ENCODE assay signal across 14 cellular contexts in the genomic region with DNA sequence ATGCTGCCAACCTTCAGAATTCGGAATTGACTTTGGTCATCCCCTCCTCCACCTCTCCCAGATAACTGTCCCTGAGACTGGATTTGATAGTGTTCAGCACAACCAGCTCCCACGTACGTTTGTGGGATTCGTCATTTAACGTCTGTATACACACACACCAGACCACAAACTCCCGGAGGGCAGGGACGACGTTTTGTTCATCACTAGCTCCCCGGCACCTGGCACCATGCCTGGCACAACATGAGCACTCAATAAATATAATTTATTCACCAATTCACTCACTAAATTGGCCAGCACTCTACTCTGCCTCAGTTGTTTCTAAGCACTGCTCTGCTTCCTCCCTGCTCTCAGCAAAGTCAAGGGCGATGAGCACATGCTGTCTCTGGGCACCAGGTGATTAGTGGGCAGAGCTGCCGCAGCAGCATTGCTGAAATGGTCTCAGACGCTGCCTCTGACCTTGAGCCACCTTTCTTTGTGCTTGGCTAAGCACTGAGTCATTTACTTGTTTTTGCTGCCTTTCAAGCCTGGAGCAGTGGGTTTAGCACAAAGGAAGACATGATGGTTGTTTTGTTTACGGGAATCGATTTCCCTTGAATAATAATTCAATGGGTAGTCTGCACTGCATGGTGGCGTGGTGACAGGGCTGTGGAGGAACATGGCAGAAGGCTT. TPM values are rescaled to one million over a fixed set of nuclear protein-coding genes. Genes with fewer than 3 reads are reported as not detected.
DNase-seq lines count a peak whose midpoint lies in the region; ATAC-seq, FAIRE-seq and TF ChIP-seq lines count a peak whose summit lies in the region.
"Had no signal": no experiment of that assay in that cellular context is flagged by ENCODE, and none has a peak within 500 bp of the region (broad histone marks: within the 10 kb centered on the region; RNA-seq: fewer than 3 reads in every experiment).

No MANE protein-coding gene starts in this region.

- no peak overlapping the region for H2BK120ac ChIP-seq in H9 (ENCODE audit: low read depth, low read length, poor library complexity, severe bottlenecking)

- H3K27me3 Mint-ChIP-seq in H9 (ENCODE audit: low read depth) = peaks cover 4% of the 10 kb centered on the region
- H3K27me3 Mint-ChIP-seq: activated naive CD4-positive, alpha-beta T cell treated with anti-CD3 and anti-CD28 coated beads, Interleukin-2, amount 50 U/mL, for 24 hours had no signal

- no peak for TF ChIP-seq POLR2A in GM12892 (IDR thresholded peaks at IDR 0.05; ENCODE audit: low read depth, low read length)

- no peak overlapping the region for H4K91ac ChIP-seq in H9 (ENCODE audit: insufficient read length, low read depth, low read length)

- no peak overlapping the region for H4K8ac ChIP-seq in H9 (replicated peaks; ENCODE audit: insufficient read length, low read depth, low read length)

- H3K18ac ChIP-seq in H9 (ENCODE audit: insufficient read length, low read depth, low read length) = no peak overlapping the region

- no peak overlapping the region for H2BK20ac ChIP-seq in H9 (ENCODE audit: low read depth, low read length, poor library complexity, severe bottlenecking)

- no peak overlapping the region for H3K4ac ChIP-seq in H9 (ENCODE audit: low read depth, low read length)

- DNase-seq in Caki2 (ENCODE audit: low read depth) = peak; percentile 90
- no peak for DNase-seq in Karpas-422
- peak; percentile 24 to 53 for DNase-seq in SJSA1 (ENCODE audit: low read depth in 1 of 2, low spot score in 2 of 2)
- DNase-seq in kidney tubule cell (ENCODE audit: low spot score) = peak; percentile 92
- DNase-seq in hepatocyte (ENCODE audit: low spot score) = no peak
- DNase-seq in GM12892 (ENCODE audit: insufficient read length) = no peak
- no peak for DNase-seq in H9
- DNase-seq: activated CD8-positive, alpha-beta memory T cell treated with anti-CD3 and anti-CD28 coated beads, Interleukin-2, amount 10 ng/mL, durations not matched to agents 7 days and 5 days had no signal

- H3K14ac ChIP-seq in H9 (ENCODE audit: insufficient read depth, low read length) = no peak overlapping the region

- H3K23ac ChIP-seq in H9 (ENCODE audit: insufficient read length, low read depth, low read length) = no peak overlapping the region

- H3K9ac ChIP-seq in Karpas-422 (ENCODE audit: low read length) (no peak overlapping the region), H9 (ENCODE audit: extremely low read depth, insufficient read length, low read length) (no peak overlapping the region)
- H3K9ac ChIP-seq: KMS-11 had no signal

- H2BK5ac ChIP-seq in H9 (ENCODE audit: insufficient read length, low read length) = no peak overlapping the region

- H3K4me1 Mint-ChIP-seq in H9 = peaks cover 20 to 21% of the 10 kb centered on the region in 2 experiments; a peak in 3 of 4 replicates

- H3K4me1 ChIP-seq in Karpas-422 (ENCODE audit: low read length) (peaks cover 72% of the 10 kb centered on the region), SJSA1 (replicated peaks) (peaks cover 12% of the 10 kb centered on the region), hepatocyte (ENCODE audit: insufficient read depth) (no peaks in the 10 kb centered on the region), H9 (ENCODE audit: insufficient read depth, low read length) (no peaks in the 10 kb centered on the region; the same call in 1 of the 2 replicates)

- TF ChIP-seq CTCF in hepatocyte (IDR thresholded peaks at IDR 0.05; ENCODE audit: poor library complexity) (no peak), H9 (conservative IDR thresholded peaks at IDR 0.05) (no peak)

- H2AFZ ChIP-seq in Karpas-422 (ENCODE audit: low read length) (no peak overlapping the region), hepatocyte (no peak overlapping the region), H9 (ENCODE audit: low read length) (no peak overlapping the region)

- in situ Hi-C loops in Caki2 (cut with HindIII; ENCODE audit: low pct_unique_long_range_greater_than_20kb, low sequenced_read_pairs) = no loop called here

- no peaks in the 10 kb centered on the region; a peak in 1 of 5 replicates for H3K9me3 Mint-ChIP-seq in H9
- H3K9me3 Mint-ChIP-seq: activated naive CD4-positive, alpha-beta T cell treated with anti-CD3 and anti-CD28 coated beads, Interleukin-2, amount 50 U/mL, for 24 hours had no signal

- peak overlapping the region in 1 of 3 experiments; percentile 26; a peak in 1 of 7 replicates for H3K27ac Mint-ChIP-seq in H9
- H3K27ac Mint-ChIP-seq: activated CD8-positive, alpha-beta memory T cell treated with anti-CD3 and anti-CD28 coated beads, Interleukin-2, amount 10 ng/mL, durations not matched to agents 7 days and 5 days; activated naive CD4-positive, alpha-beta T cell treated with anti-CD3 and anti-CD28 coated beads, Interleukin-2, amount 50 U/mL, for 24 hours had no signal

- H3K4me3 ChIP-seq in Karpas-422 (ENCODE audit: low read length) (no peak overlapping the region), SJSA1 (no peak overlapping the region), hepatocyte (no peak overlapping the region)
- H3K4me3 ChIP-seq: sigmoid colon had no signal

- H3K36me3 Mint-ChIP-seq in H9 (ENCODE audit: insufficient read depth in 1 of 3, low read depth in 3 of 3) = no peaks in the 10 kb centered on the region
- H3K36me3 Mint-ChIP-seq: activated CD8-positive, alpha-beta memory T cell treated with anti-CD3 and anti-CD28 coated beads, Interleukin-2, amount 10 ng/mL, durations not matched to agents 7 days and 5 days had no signal

- H3K79me2 ChIP-seq in Karpas-422 (ENCODE audit: low read length) = no peaks in the 10 kb centered on the region
- no peaks in the 10 kb centered on the region for H3K79me2 ChIP-seq in hepatocyte
- no peaks in the 10 kb centered on the region for H3K79me2 ChIP-seq in H9 (ENCODE audit: insufficient read depth, low read length)

- no peaks in the 10 kb centered on the region for H3K23me2 ChIP-seq in H9 (ENCODE audit: insufficient read length, low read depth, low read length, poor library complexity, severe bottlenecking)

- H3K4me2 ChIP-seq in Karpas-422 (ENCODE audit: low read depth, low read length, poor library complexity, severe bottlenecking) (peak overlapping the region; percentile 21), hepatocyte (no peak overlapping the region), H9 (ENCODE audit: insufficient read depth, insufficient read length, low read length) (no peak overlapping the region)
- H3K4me2 ChIP-seq: KMS-11 had no signal

- H3T11ph ChIP-seq in H9 (ENCODE audit: low read length) = no peak overlapping the region

- no peak overlapping the region for H4K5ac ChIP-seq in H9 (ENCODE audit: insufficient read length, low read depth, low read length)

- H4K20me1 ChIP-seq in Karpas-422 (ENCODE audit: insufficient read depth, low read depth, low read length) (no peaks in the 10 kb centered on the region), hepatocyte (ENCODE audit: insufficient read depth, poor library complexity, severe bottlenecking) (no peaks in the 10 kb centered on the region), H9 (ENCODE audit: control insufficient read depth, insufficient read depth, insufficient read length) (no peaks in the 10 kb centered on the region)

- no peaks in the 10 kb centered on the region for H3K79me1 ChIP-seq in H9 (ENCODE audit: insufficient read depth, low read depth, low read length, poor library complexity, severe bottlenecking)

- no peak overlapping the region for H3K56ac ChIP-seq in H9 (ENCODE audit: insufficient read length, low read depth, low read length)

- no peak overlapping the region for H2AK5ac ChIP-seq in H9 (ENCODE audit: insufficient read length, low read length)

- H3K27me3 ChIP-seq in Karpas-422 (ENCODE audit: low read length) (no peaks in the 10 kb centered on the region), SJSA1 (replicated peaks) (no peaks in the 10 kb centered on the region), hepatocyte (no peaks in the 10 kb centered on the region), H9 (ENCODE audit: insufficient read depth, low read length) (no peaks in the 10 kb centered on the region; the same call in 1 of the 2 replicates)
- H3K27me3 ChIP-seq: sigmoid colon had no signal

- H3K9me2 ChIP-seq in Karpas-422 (replicated peaks; ENCODE audit: insufficient read depth, low read length) = no peaks in the 10 kb centered on the region
- H3K9me2 ChIP-seq in hepatocyte (replicated peaks; ENCODE audit: insufficient read depth) = no peaks in the 10 kb centered on the region

- WGBS in hepatocyte (ENCODE audit: low lambda C conversion rate, missing lambda C conversion rate) = 74% methylated on average over 15 of the region's 15 CpGs
- WGBS in H9 (ENCODE audit: extremely low coverage, insufficient read length, low lambda C conversion rate) = no CpG with 5 or more reads among the region's 15 CpGs

- H2BK15ac ChIP-seq in H9 (ENCODE audit: low read depth, low read length) = no peak overlapping the region

- H3K4me3 Mint-ChIP-seq in H9 = no peak overlapping the region
- H3K4me3 Mint-ChIP-seq: activated CD8-positive, alpha-beta memory T cell treated with anti-CD3 and anti-CD28 coated beads, Interleukin-2, amount 10 ng/mL, durations not matched to agents 7 days and 5 days; activated naive CD4-positive, alpha-beta T cell treated with anti-CD3 and anti-CD28 coated beads, Interleukin-2, amount 50 U/mL, for 24 hours had no signal

- H3K27ac ChIP-seq in Karpas-422 (ENCODE audit: low read length) (no peak overlapping the region), SJSA1 (no peak overlapping the region), hepatocyte (no peak overlapping the region), H9 (ENCODE audit: insufficient read length, low read depth, low read length) (no peak overlapping the region)
- H3K27ac ChIP-seq: KMS-11, sigmoid colon, VCaP had no signal

- ATAC-seq in HG02588 (IDR thresholded peaks at IDR 0.05; ENCODE audit: unreplicated experiment) = no peak
- ATAC-seq: activated CD8-positive, alpha-beta memory T cell treated with anti-CD3 and anti-CD28 coated beads, Interleukin-2, amount 10 ng/mL, durations not matched to agents 7 days and 5 days had no signal

- FAIRE-seq in GM12892 (lab: Jason Lieb, UNC) = no peak

- no peaks in the 10 kb centered on the region for H3K9me3 ChIP-seq in Karpas-422 (ENCODE audit: low read length)
- no peaks in the 10 kb centered on the region for H3K9me3 ChIP-seq in SJSA1 (replicated peaks)
- no peaks in the 10 kb centered on the region for H3K9me3 ChIP-seq in hepatocyte (ENCODE audit: low read depth)
- H3K9me3 ChIP-seq in H9 (ENCODE audit: control insufficient read depth, low read depth, low read length) = no peaks in the 10 kb centered on the region
- H3K9me3 ChIP-seq: sigmoid colon had no signal

- H3K36me3 ChIP-seq in Karpas-422 (ENCODE audit: insufficient read depth, low read length) (no peaks in the 10 kb centered on the region), SJSA1 (no peaks in the 10 kb centered on the region), hepatocyte (replicated peaks; ENCODE audit: insufficient read depth, low read depth) (no peaks in the 10 kb centered on the region)
- H3K36me3 ChIP-seq: sigmoid colon had no signal

- H2BK12ac ChIP-seq in H9 (ENCODE audit: insufficient read length, low read depth, low read length) = no peak overlapping the region

RNA-seq across cellular contexts. Expression of gene LOXHD1, which starts 19.3 kb away (rescaled TPM):
- total RNA-seq in Caki2 (2014; rRNA removed; shearing (Covaris generic); ENCODE audit: low replicate concordance) = not detected in 2 replicates
- not detected in 2 replicates for total RNA-seq in Karpas-422 (2014; rRNA removed; shearing (Covaris generic); ENCODE audit: low replicate concordance)
- not detected in 2 replicates for total RNA-seq in SJSA1 (2014; rRNA removed; shearing (Covaris generic))
- total RNA-seq in hepatocyte (not detected in 2 replicates), H9 (2021) (0.07 and 0.11 TPM in 2 replicates)
- not detected in 2 replicates for polyA plus RNA-seq in hepatocyte
- polyA plus RNA-seq in GM12892 (2012; ENCODE audit: missing spikeins) = not detected
- polyA plus RNA-seq: BJ had no signal

Comparison
In these comparisons a context has a peak if more than half of its experiments do, and no peak if none do; other contexts are left out.
1. DNase-seq: peak in Caki2 (single experiment), SJSA1 (2 of 2) and kidney tubule cell (single experiment); none in Karpas-422 (single experiment), hepatocyte (single experiment), GM12892 (single experiment) and H9 (single experiment).